8 cellular contexts compared by ENCODE assay signal in the genomic region with DNA sequence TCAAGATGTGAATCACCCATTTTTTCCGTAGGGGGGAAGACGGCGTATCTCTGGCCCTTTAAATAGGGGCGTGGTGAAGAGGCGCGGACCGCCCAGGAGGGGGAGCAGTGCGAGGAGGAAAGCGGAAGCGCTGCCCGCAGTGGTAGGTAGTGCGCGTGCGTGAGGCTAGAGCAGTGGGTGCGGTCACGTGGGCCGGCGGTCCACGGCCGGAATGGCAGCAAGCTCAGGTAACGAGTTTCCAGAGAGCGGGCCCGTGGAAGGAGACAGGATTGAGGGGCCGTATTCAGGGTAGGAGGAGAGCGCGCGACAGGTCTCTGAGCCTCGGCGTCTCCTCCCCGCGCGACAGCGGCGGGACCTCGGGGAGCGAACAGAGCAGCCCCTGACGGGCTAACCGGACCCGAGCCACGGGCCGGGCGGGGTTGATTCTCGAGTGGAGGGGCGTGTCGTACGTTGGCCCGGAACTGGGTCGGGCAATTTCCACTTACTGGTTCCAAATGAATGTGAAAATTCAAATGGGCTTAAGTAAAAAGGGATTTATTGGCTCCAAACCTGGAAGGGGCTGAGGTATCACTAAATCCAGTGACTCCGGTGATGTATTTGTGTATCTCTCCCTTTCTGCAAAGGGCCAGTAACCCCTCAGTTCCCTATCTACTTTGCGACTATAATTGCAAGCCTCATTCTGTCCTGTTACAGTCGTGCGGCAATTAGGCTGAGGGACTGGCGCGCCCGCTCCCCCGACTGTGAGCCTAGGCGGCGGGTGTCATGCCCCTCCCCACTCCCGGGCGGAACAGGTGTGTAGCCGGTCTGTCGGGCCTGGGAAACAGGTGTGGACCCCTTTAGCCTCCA. TPM values are rescaled to one million over a fixed set of nuclear protein-coding genes. Genes with fewer than 3 reads are reported as not detected.
DNase-seq lines count a peak whose midpoint lies in the region; ATAC-seq and TF ChIP-seq lines count a peak whose summit lies in the region.

A gene with protein sequence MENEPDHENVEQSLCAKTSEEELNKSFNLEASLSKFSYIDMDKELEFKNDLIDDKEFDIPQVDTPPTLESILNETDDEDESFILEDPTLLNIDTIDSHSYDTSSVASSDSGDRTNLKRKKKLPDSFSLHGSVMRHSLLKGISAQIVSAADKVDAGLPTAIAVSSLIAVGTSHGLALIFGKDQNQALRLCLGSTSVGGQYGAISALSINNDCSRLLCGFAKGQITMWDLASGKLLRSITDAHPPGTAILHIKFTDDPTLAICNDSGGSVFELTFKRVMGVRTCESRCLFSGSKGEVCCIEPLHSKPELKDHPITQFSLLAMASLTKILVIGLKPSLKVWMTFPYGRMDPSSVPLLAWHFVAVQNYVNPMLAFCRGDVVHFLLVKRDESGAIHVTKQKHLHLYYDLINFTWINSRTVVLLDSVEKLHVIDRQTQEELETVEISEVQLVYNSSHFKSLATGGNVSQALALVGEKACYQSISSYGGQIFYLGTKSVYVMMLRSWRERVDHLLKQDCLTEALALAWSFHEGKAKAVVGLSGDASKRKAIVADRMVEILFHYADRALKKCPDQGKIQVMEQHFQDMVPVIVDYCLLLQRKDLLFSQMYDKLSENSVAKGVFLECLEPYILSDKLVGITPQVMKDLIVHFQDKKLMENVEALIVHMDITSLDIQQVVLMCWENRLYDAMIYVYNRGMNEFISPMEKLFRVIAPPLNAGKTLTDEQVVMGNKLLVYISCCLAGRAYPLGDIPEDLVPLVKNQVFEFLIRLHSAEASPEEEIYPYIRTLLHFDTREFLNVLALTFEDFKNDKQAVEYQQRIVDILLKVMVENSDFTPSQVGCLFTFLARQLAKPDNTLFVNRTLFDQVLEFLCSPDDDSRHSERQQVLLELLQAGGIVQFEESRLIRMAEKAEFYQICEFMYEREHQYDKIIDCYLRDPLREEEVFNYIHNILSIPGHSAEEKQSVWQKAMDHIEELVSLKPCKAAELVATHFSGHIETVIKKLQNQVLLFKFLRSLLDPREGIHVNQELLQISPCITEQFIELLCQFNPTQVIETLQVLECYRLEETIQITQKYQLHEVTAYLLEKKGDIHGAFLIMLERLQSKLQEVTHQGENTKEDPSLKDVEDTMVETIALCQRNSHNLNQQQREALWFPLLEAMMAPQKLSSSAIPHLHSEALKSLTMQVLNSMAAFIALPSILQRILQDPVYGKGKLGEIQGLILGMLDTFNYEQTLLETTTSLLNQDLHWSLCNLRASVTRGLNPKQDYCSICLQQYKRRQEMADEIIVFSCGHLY (N-terminal part only) (plus strand): TSS at position 168 of the 846 bp plus-strand sequence. CDS start 12,467 bp downstream, outside the sequence.

- no peaks in the 10 kb centered on the region for H3K27me3 ChIP-seq in CD8-positive, alpha-beta T cell (ENCODE audit: insufficient read depth, low read length)
- H3K27me3 ChIP-seq in ectodermal cell (ENCODE audit: control insufficient read depth, insufficient read depth, low read length, poor library complexity, severe bottlenecking) = no peaks in the 10 kb centered on the region
- no peaks in the 10 kb centered on the region for H3K27me3 ChIP-seq in lower lobe of right lung (ENCODE audit: low read depth)

- POLR2A ChIA-PET in CD8-positive, alpha-beta T cell (lab: Charles Lee) = no interaction called here
- POLR2A ChIA-PET in activated CD4-positive, alpha-beta memory T cell treated with anti-CD3 and anti-CD28 coated beads, Interleukin-2, amount 10 ng/mL, durations not matched to agents 7 days and 5 days (lab: Charles Lee) = interaction anchor here (0.5 to 4.8 kb wide), 5 partner anchors 10 to 101 kb away, joined by 3 to 29 read pairs (median 3); no protein-coding TSS in a partner anchor

- no peaks in the 10 kb centered on the region for H3K36me3 ChIP-seq in CD8-positive, alpha-beta T cell (ENCODE audit: insufficient read depth, low read length)
- H3K36me3 ChIP-seq in ectodermal cell (ENCODE audit: control insufficient read depth, insufficient read depth, low read length) = no peaks in the 10 kb centered on the region
- H3K36me3 ChIP-seq in lower lobe of right lung = peaks cover 10% of the 10 kb centered on the region

- no peaks in the 10 kb centered on the region for H3K27me3 Mint-ChIP-seq in CD8-positive, alpha-beta T cell (ENCODE audit: low read depth)
- H3K27me3 Mint-ChIP-seq in activated CD4-positive, alpha-beta memory T cell treated with anti-CD3 and anti-CD28 coated beads, Interleukin-2, amount 10 ng/mL, durations not matched to agents 7 days and 5 days = no peaks in the 10 kb centered on the region

- no peaks in the 10 kb centered on the region for H3K9me3 Mint-ChIP-seq in CD8-positive, alpha-beta T cell
- no peaks in the 10 kb centered on the region for H3K9me3 Mint-ChIP-seq in activated CD4-positive, alpha-beta memory T cell treated with anti-CD3 and anti-CD28 coated beads, Interleukin-2, amount 10 ng/mL, durations not matched to agents 7 days and 5 days

- peaks cover 46% of the 10 kb centered on the region for H3K4me1 ChIP-seq in CD8-positive, alpha-beta T cell (ENCODE audit: insufficient read depth, low read length)
- peaks cover 3% of the 10 kb centered on the region for H3K4me1 ChIP-seq in ectodermal cell (ENCODE audit: control insufficient read depth, insufficient read depth, low read length)
- H3K4me1 ChIP-seq in lower lobe of right lung = peaks cover 23% of the 10 kb centered on the region

- intact Hi-C loops in CD8-positive, alpha-beta T cell (cut with DNase I, micrococcal nuclease) = loop anchor here (1.0 to 10.0 kb wide), 13 partner anchors 17 to 1993 kb away; a partner anchor contains a TSS
- intact Hi-C loops in lower lobe of right lung (cut with DNase I) = no loop called here

- H3K9me3 ChIP-seq in CD8-positive, alpha-beta T cell (ENCODE audit: low read length) = no peaks in the 10 kb centered on the region
- H3K9me3 ChIP-seq in ectodermal cell (ENCODE audit: control insufficient read depth, low read length) = no peaks in the 10 kb centered on the region
- no peaks in the 10 kb centered on the region for H3K9me3 ChIP-seq in lower lobe of right lung

- H3K4me3 ChIP-seq in CD8-positive, alpha-beta T cell (ENCODE audit: low read depth, low read length) = peak within 1 kb of the TSS; percentile 64
- H3K4me3 ChIP-seq in ectodermal cell (ENCODE audit: insufficient read depth, low read depth, low read length) = peak within 1 kb of the TSS; percentile 97
- peak within 1 kb of the TSS; percentile 92 for H3K4me3 ChIP-seq in lower lobe of right lung

- H3K4me3 Mint-ChIP-seq in CD8-positive, alpha-beta T cell = peak within 1 kb of the TSS; percentile 99
- H3K4me3 Mint-ChIP-seq in activated CD4-positive, alpha-beta memory T cell treated with anti-CD3 and anti-CD28 coated beads, Interleukin-2, amount 10 ng/mL, durations not matched to agents 7 days and 5 days = peak within 1 kb of the TSS; percentile 92

- CTCF ChIA-PET in CD8-positive, alpha-beta T cell (lab: Charles Lee) = interaction anchor here (0.6 to 4.5 kb wide), 5 partner anchors 8 to 40 kb away, joined by 3 to 26 read pairs (median 3); no protein-coding TSS in a partner anchor
- CTCF ChIA-PET in activated CD4-positive, alpha-beta memory T cell treated with anti-CD3 and anti-CD28 coated beads, Interleukin-2, amount 10 ng/mL, durations not matched to agents 7 days and 5 days (lab: Charles Lee) = interaction anchor here (0.7 to 2.6 kb wide), 6 partner anchors 8 to 253 kb away, joined by 3 to 15 read pairs (median 6); no protein-coding TSS in a partner anchor

- TF ChIP-seq CTCF in CD8-positive, alpha-beta T cell (IDR thresholded peaks at IDR 0.05) = peak; percentile 42
- TF ChIP-seq CTCF in lower lobe of right lung (IDR thresholded peaks at IDR 0.05) = peak; percentile 59

- H3K36me3 Mint-ChIP-seq in CD8-positive, alpha-beta T cell = peaks cover 16% of the 10 kb centered on the region
- H3K36me3 Mint-ChIP-seq in activated CD4-positive, alpha-beta memory T cell treated with anti-CD3 and anti-CD28 coated beads, Interleukin-2, amount 10 ng/mL, durations not matched to agents 7 days and 5 days (ENCODE audit: low read depth) = peaks cover 21% of the 10 kb centered on the region

- 1% methylated on average over 62 of the region's 62 CpGs for WGBS in ectodermal cell, 2 experiments

- H3K27ac ChIP-seq in CD8-positive, alpha-beta T cell (ENCODE audit: low read depth, low read length) = peak within 1 kb of the TSS; percentile 82
- no peak within 1 kb of the TSS for H3K27ac ChIP-seq in ectodermal cell (ENCODE audit: insufficient read depth, low read depth, low read length, poor library complexity, severe bottlenecking)
- H3K27ac ChIP-seq in lower lobe of right lung = peak within 1 kb of the TSS; percentile 86

- peak; percentile 82 for ATAC-seq in CD8-positive, alpha-beta T cell
- ATAC-seq in GM19452 (IDR thresholded peaks at IDR 0.05; ENCODE audit: unreplicated experiment) (peak; percentile 87), lower lobe of right lung (peak; percentile 99)

- peaks cover 51% of the 10 kb centered on the region for H3K4me1 Mint-ChIP-seq in CD8-positive, alpha-beta T cell (ENCODE audit: low read depth)
- H3K4me1 Mint-ChIP-seq in activated CD4-positive, alpha-beta memory T cell treated with anti-CD3 and anti-CD28 coated beads, Interleukin-2, amount 10 ng/mL, durations not matched to agents 7 days and 5 days = peaks cover 59% of the 10 kb centered on the region

- peak within 1 kb of the TSS; percentile 99 for H3K27ac Mint-ChIP-seq in CD8-positive, alpha-beta T cell
- H3K27ac Mint-ChIP-seq in activated CD4-positive, alpha-beta memory T cell treated with anti-CD3 and anti-CD28 coated beads, Interleukin-2, amount 10 ng/mL, durations not matched to agents 7 days and 5 days = peak within 1 kb of the TSS; percentile 91

- DNase-seq in CD8-positive, alpha-beta T cell = peak; percentile 92 to 98 (median 96)
- DNase-seq in HK-2 (ENCODE audit: unreplicated experiment) = peak; percentile 97
- DNase-seq in NCI-H82 treated with DMSO at 0.1 percent for 48 hours (lab: John Stamatoyannopoulos, UW; ENCODE audit: unreplicated experiment) = peak; percentile 97
- peak; percentile 98 for DNase-seq in activated CD4-positive, alpha-beta memory T cell treated with anti-CD3 and anti-CD28 coated beads, Interleukin-2, amount 10 ng/mL, durations not matched to agents 7 days and 5 days
- DNase-seq in lower lobe of right lung = peak; percentile 98
- DNase-seq in stimulated activated CD4-positive, alpha-beta T cell treated with anti-CD3 and anti-CD28 coated beads, TNF-alpha, amount 100 ng/mL, for 24 hours (ENCODE audit: low read depth in 3 of 3) = peak; percentile 96

RNA-seq across cellular contexts. Expression of the gene that starts here (rescaled TPM):
- 10 to 100 TPM; 61.4 to 65.0 TPM for total RNA-seq in CD8-positive, alpha-beta T cell
- 10 to 100 TPM; 60.8 to 61.2 TPM for total RNA-seq in activated CD4-positive, alpha-beta memory T cell treated with anti-CD3 and anti-CD28 coated beads, Interleukin-2, amount 10 ng/mL, durations not matched to agents 7 days and 5 days
- polyA plus RNA-seq in ectodermal cell (2013, experiment 1 of 4) = 40.5 TPM
- 38.7 TPM for polyA plus RNA-seq in ectodermal cell (2013, experiment 2 of 4)
- polyA plus RNA-seq in ectodermal cell (2013, experiment 3 of 4) = 28.9 TPM
- 32.1 TPM for polyA plus RNA-seq in ectodermal cell (2013, experiment 4 of 4)
- total RNA-seq in lower lobe of right lung = 84.7 TPM
